Comparison of ENCODE assay signal across 8 cellular contexts in genomic region chr17:36722121-36722902, GRCh38.
DNase-seq lines count a peak whose midpoint lies in the region; ATAC-seq and TF ChIP-seq lines count a peak whose summit lies in the region.

No MANE protein-coding gene starts in this region.

- peak overlapping the region; percentile 65 for H3K4me3 Mint-ChIP-seq in WTC11

- H3K36me3 Mint-ChIP-seq in WTC11 = no peaks in the 10 kb centered on the region

- POLR2A ChIA-PET in BJ (lab: Charles Lee) (no interaction called here), WTC11 (lab: Charles Lee) (interaction anchor here (0.8 kb wide), 1 partner anchor 15 kb away, joined by 6 read pairs; no protein-coding TSS in a partner anchor)

- peak overlapping the region; percentile 48 for H3K27ac ChIP-seq in caudate nucleus (ENCODE audit: low read depth, low read length)

- peak overlapping the region; percentile 32 for H3K4me3 ChIP-seq in BJ (ENCODE audit: low read depth, low read length)

- H3K36me3 ChIP-seq in BJ (ENCODE audit: control insufficient read depth, insufficient read depth, low read length) = no peaks in the 10 kb centered on the region

- CTCF ChIA-PET in BJ (lab: Yijun Ruan, JAX) = no interaction called here
- CTCF ChIA-PET in WTC11 (lab: Charles Lee) = interaction anchor here (0.8 to 2.0 kb wide), 3 partner anchors 15 to 36 kb away, joined by 4 to 9 read pairs (median 8); no protein-coding TSS in a partner anchor

- TF ChIP-seq CTCF in BJ (IDR thresholded peaks at IDR 0.05; ENCODE audit: insufficient read depth, low read depth, low read length) = no peak
- no peak for TF ChIP-seq CTCF in WTC11 (IDR thresholded peaks at IDR 0.05)

- peak; percentile 66 for ATAC-seq in GM21360 (IDR thresholded peaks at IDR 0.05; ENCODE audit: unreplicated experiment)
- peak; percentile 90 for ATAC-seq in WTC11
- ATAC-seq in left lobe of liver = peak; percentile 73

- H3K27ac Mint-ChIP-seq in WTC11 = no peak overlapping the region

- DNase-seq in BJ (ENCODE audit: low read depth) = no peak
- peak; percentile 83 for DNase-seq in NCI-H1417 treated with DMSO at 0.1 percent for 48 hours (lab: John Stamatoyannopoulos, UW)
- DNase-seq in WTC11 (ENCODE audit: low spot score) = peak; percentile 68
- DNase-seq in caudate nucleus (lab: John Stamatoyannopoulos, UW) = peak in 48 of 61 donors; percentile 2 to 77 (median 30)
- DNase-seq in left lobe of liver (ENCODE audit: low spot score) = no peak
- DNase-seq in stimulated activated CD4-positive, alpha-beta T cell treated with anti-CD3 and anti-CD28 coated beads, Interleukin-4, amount 100 ng/mL, for 24 hours = peak; percentile 81
- DNase-seq in NCI-H1694 treated with DMSO at 0.1 percent for 48 hours (lab: John Stamatoyannopoulos, UW) = no peak

- H3K27me3 Mint-ChIP-seq in WTC11 (ENCODE audit: low read depth) = peaks cover 3% of the 10 kb centered on the region; the same call in 1 of the 2 replicates

- peaks cover 29% of the 10 kb centered on the region for H3K4me1 Mint-ChIP-seq in WTC11

- H3K27me3 ChIP-seq in BJ (ENCODE audit: control insufficient read depth, insufficient read depth, low read length) = peaks cover 10% of the 10 kb centered on the region

- peaks cover 4% of the 10 kb centered on the region; the same call in 1 of the 2 replicates for H3K9me3 Mint-ChIP-seq in WTC11

TF ChIP-seq in WTC11, 78 proteins besides CTCF, POLR2A, EP300 and RAD21:
- TF ChIP-seq FOXK1 (CRISPR knock-in tag; IDR thresholded peaks at IDR 0.05) (0 out of 2 replicates have a peak, but pooled peaks have one; percentile 45), ARID4B (CRISPR knock-in tag; IDR thresholded peaks at IDR 0.05; ENCODE audit: borderline replicate concordance) (no peak; the same call in 1 of the 2 replicates), SMAD3 (CRISPR knock-in tag; IDR thresholded peaks at IDR 0.05; ENCODE audit: borderline replicate concordance) (no peak), ZSCAN18 (CRISPR knock-in tag; IDR thresholded peaks at IDR 0.05) (no peak), FOXJ3 (CRISPR knock-in tag; IDR thresholded peaks at IDR 0.05; ENCODE audit: borderline replicate concordance) (no peak), SP1 (CRISPR knock-in tag; conservative IDR thresholded peaks at IDR 0.05) (0 out of 2 replicates have a peak, but pooled peaks have one; percentile 14), CREM (CRISPR knock-in tag; IDR thresholded peaks at IDR 0.05) (no peak), PRRX2 (CRISPR knock-in tag; IDR thresholded peaks at IDR 0.05) (no peak), ZNF281 (CRISPR knock-in tag; IDR thresholded peaks at IDR 0.05) (0 out of 2 replicates have a peak, but pooled peaks have one; percentile 53), JUN (CRISPR knock-in tag; IDR thresholded peaks at IDR 0.05) (no peak), E2F4 (CRISPR knock-in tag; IDR thresholded peaks at IDR 0.05; ENCODE audit: borderline replicate concordance, low read depth) (no peak), ETV6 (CRISPR knock-in tag; IDR thresholded peaks at IDR 0.05) (0 out of 2 replicates have a peak, but pooled peaks have one; percentile 33), KAT7 (CRISPR knock-in tag; IDR thresholded peaks at IDR 0.05; ENCODE audit: borderline replicate concordance) (no peak), ZBTB21 (CRISPR knock-in tag; IDR thresholded peaks at IDR 0.05; ENCODE audit: borderline replicate concordance) (no peak), MAX (CRISPR knock-in tag; IDR thresholded peaks at IDR 0.05) (peak; percentile 45; the same call in 1 of the 2 replicates)

Comparison
In these comparisons a context has a peak if more than half of its experiments do, and no peak if none do; other contexts are left out.
1. DNase-seq: peak in NCI-H1417 treated with DMSO at 0.1 percent for 48 hours (single experiment), WTC11 (single experiment), caudate nucleus (48 of 61) and stimulated activated CD4-positive, alpha-beta T cell treated with anti-CD3 and anti-CD28 coated beads, Interleukin-4, amount 100 ng/mL, for 24 hours (single experiment); none in BJ (single experiment), left lobe of liver (single experiment) and NCI-H1694 treated with DMSO at 0.1 percent for 48 hours (single experiment).
2. Peak in every context shown above with its lines, with median percentiles within 50 percentile points of each other: ATAC-seq.